In the genomic region with DNA sequence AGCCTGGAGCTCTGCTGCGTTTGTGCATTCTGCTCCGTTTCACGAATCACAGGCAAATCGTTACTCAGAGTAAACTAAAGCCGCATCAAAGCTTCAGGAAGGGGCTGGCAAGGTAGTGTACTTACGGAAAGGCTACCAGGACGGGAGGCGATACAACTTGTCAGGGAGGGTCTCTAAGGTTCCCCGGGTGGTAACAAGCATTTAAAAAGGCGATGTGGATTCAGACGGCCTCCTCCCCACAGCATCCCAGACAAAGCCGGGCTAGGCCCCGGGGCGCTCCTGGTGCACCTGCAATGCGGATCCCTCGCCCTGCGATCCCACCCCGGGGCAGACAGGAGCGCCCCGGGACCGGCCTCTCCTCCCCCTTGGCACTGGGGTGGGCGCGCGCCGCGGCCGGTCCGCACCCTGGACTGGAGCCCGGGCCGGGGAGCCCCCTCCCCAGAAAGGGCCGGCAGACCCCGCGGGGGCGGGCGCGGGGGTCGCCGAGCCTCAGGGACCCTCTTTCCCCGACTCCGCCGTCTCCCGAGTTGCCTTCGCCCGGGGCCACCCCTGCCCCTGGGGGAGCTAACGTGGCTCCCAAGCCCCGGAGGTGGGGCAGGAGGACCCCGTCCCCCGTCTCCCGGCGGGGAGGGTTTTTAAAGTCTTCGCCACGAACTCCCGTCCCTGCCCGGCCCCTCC, we compare ENCODE assay signal across 8 cellular contexts. TPM values are rescaled to one million over a fixed set of nuclear protein-coding genes. Genes with fewer than 3 reads are reported as not detected.
DNase-seq lines count a peak whose midpoint lies in the region; ATAC-seq and TF ChIP-seq lines count a peak whose summit lies in the region.

No MANE protein-coding gene starts in this region.

- TF ChIP-seq POLR2A in body of pancreas (IDR thresholded peaks at IDR 0.05): peak; percentile 15 to 63 (median 57)

- H3K27me3 ChIP-seq in HUES64 (ENCODE audit: insufficient read depth, low read length) (peaks cover 78% of the 10 kb centered on the region), body of pancreas (no peaks in the 10 kb centered on the region), iPS-20b (ENCODE audit: insufficient read depth, low read length) (peaks cover 78% of the 10 kb centered on the region)

- H3K4me1 ChIP-seq in HUES64 (ENCODE audit: insufficient read depth, low read length): peaks cover 13% of the 10 kb centered on the region; the same call in 1 of the 2 replicates
- peaks cover 18% of the 10 kb centered on the region for H3K4me1 ChIP-seq in body of pancreas
- H3K4me1 ChIP-seq in iPS-20b (ENCODE audit: insufficient read depth, low read length): peaks cover 8% of the 10 kb centered on the region; the same call in 1 of the 2 replicates

- no peak for TF ChIP-seq CTCF in body of pancreas (IDR thresholded peaks at IDR 0.05)

- H3K36me3 ChIP-seq in HUES64 (ENCODE audit: insufficient read depth, low read length) (peaks cover 3% of the 10 kb centered on the region; the same call in 1 of the 2 replicates), body of pancreas (replicated peaks in 1 of 2; ENCODE audit: insufficient read depth in 1 of 2, low read depth in 2 of 2) (no peaks in the 10 kb centered on the region), iPS-20b (ENCODE audit: insufficient read depth, low read depth, low read length) (0 out of 2 replicates have a peak, but pooled peaks cover 5% of the 10 kb centered on the region)

- intact Hi-C loops in body of pancreas (cut with DNase I): no loop called here

- H3K4me3 ChIP-seq in HUES64 (ENCODE audit: low read length): peak overlapping the region; percentile 55
- peak overlapping the region; percentile 83 to 96 for H3K4me3 ChIP-seq in body of pancreas
- H3K4me3 ChIP-seq in iPS-20b (ENCODE audit: low read length): peak overlapping the region; percentile 48
- H3K4me3 ChIP-seq in skin epidermis: peak overlapping the region; percentile 75 to 98 (median 93)

- H3K9ac ChIP-seq in HUES64 (ENCODE audit: low read depth, low read length): no peak overlapping the region; the same call in 1 of the 2 replicates
- H3K9ac ChIP-seq in iPS-20b (ENCODE audit: low read depth, low read length): no peak overlapping the region

- no peak overlapping the region for H3K27ac ChIP-seq in HUES64 (ENCODE audit: low read depth, low read length)
- H3K27ac ChIP-seq in body of pancreas: peak overlapping the region; percentile 73 to 93 (median 89)
- H3K27ac ChIP-seq in iPS-20b (ENCODE audit: low read length): no peak overlapping the region
- peak overlapping the region; percentile 50 to 97 (median 88) for H3K27ac ChIP-seq in skin epidermis

- ATAC-seq in GM19455 (IDR thresholded peaks at IDR 0.05; ENCODE audit: unreplicated experiment): peak; percentile 11
- ATAC-seq in body of pancreas: no peak

- WGBS in HUES64: under 1% methylated on average over 54 of the region's 54 CpGs
- WGBS in body of pancreas, 2 donors: 0% methylated on average over 8 to 54 of the region's 54 CpGs

- peak; percentile 68 for DNase-seq in Ammon's horn (ENCODE audit: low spot score)
- peak in 4 of 5 experiments; percentile 6 to 53 (median 26) for DNase-seq in T-helper 2 cell
- DNase-seq in body of pancreas: peak; percentile 39 to 52 (median 46)
- DNase-seq in epidermal melanocyte (ENCODE audit: insufficient read length, low spot score): no peak

- no peaks in the 10 kb centered on the region for H3K9me3 ChIP-seq in HUES64 (ENCODE audit: insufficient read depth, low read depth, low read length)
- H3K9me3 ChIP-seq in body of pancreas: no peaks in the 10 kb centered on the region
- no peaks in the 10 kb centered on the region for H3K9me3 ChIP-seq in iPS-20b (ENCODE audit: insufficient read depth, low read depth, low read length)

RNA-seq across cellular contexts. Expression of a gene that starts 0.7 kb away (rescaled TPM):
- polyA plus RNA-seq in HUES64 (2013, experiment 1 of 2): 4.6 TPM
- polyA plus RNA-seq in HUES64 (2013, experiment 2 of 2): 8.1 TPM
- 10 to 100 TPM; 19.7 to 25.1 TPM for total RNA-seq in body of pancreas

RNA-seq across cellular contexts. Expression of a gene that starts 1.1 kb away (rescaled TPM):
- 51.8 TPM for polyA plus RNA-seq in HUES64 (2013, experiment 1 of 2)
- 66.5 TPM for polyA plus RNA-seq in HUES64 (2013, experiment 2 of 2)
- total RNA-seq in body of pancreas: 10 to 100 TPM; 32.6 to 53.2 TPM

Comparison
In these comparisons a context has a peak if more than half of its experiments do, and no peak if none do; other contexts are left out.
1. H3K27ac ChIP-seq: peak in body of pancreas (4 of 4) and skin epidermis (21 of 21); none in HUES64 (single experiment) and iPS-20b (single experiment).
2. Peak in every context shown above with its lines, with median percentiles within 50 percentile points of each other: H3K4me3 ChIP-seq.